12 cellular contexts compared by ENCODE assay signal in the genomic region with DNA sequence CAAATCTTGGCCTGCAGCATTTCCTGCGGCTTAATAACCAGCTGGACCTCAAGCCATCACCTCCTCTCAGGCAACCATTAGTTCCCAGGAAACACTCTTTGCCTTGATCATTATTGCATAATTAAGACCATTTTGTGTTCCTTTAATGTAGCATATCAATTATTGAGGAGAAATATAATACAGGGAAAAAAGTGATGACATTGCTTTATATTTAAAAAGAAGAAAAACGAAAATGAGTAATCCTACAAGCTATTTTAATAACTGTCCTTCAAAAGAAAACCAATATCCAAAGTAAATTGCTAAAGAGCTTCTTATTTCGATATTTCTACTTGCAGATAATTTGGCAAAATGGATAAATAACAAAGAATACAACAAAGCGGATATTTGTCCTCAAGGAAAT. TPM values are rescaled to one million over a fixed set of nuclear protein-coding genes. Genes with fewer than 3 reads are reported as not detected.
"Had no signal": no experiment of that assay in that cellular context is flagged by ENCODE, and none has a peak within 500 bp of the region (broad histone marks: within the 10 kb centered on the region; RNA-seq: fewer than 3 reads in every experiment).

No MANE protein-coding gene starts in this region.

- DNase-seq: H7, HFFc6, Karpas-422, KBM-7 had no signal

- H3K27ac ChIP-seq: KMS-11 had no signal

- H3K4me3 ChIP-seq: GM23338, HAP-1 had no signal

- H3K4me1 ChIP-seq: HAP-1 had no signal

- H3K9ac ChIP-seq: KMS-11 had no signal

- FAIRE-seq: H1, HTR-8/SVneo had no signal

- H3K36me3 ChIP-seq: HAP-1 had no signal

- H3K9me3 ChIP-seq: HAP-1 had no signal

- ATAC-seq: GM23338, HCT116 had no signal

- H3K4me2 ChIP-seq: GM23338, KMS-11 had no signal

- H2AFZ ChIP-seq: GM23338 had no signal

RNA-seq across cellular contexts. Expression of a gene that starts 15.1 kb away (rescaled TPM):
- total RNA-seq: GM23338, H1, H7, HFFc6, HT-29, LHCN-M2 had no signal
- polyA plus RNA-seq: GM23338, H1 had no signal
